In the genomic region with DNA sequence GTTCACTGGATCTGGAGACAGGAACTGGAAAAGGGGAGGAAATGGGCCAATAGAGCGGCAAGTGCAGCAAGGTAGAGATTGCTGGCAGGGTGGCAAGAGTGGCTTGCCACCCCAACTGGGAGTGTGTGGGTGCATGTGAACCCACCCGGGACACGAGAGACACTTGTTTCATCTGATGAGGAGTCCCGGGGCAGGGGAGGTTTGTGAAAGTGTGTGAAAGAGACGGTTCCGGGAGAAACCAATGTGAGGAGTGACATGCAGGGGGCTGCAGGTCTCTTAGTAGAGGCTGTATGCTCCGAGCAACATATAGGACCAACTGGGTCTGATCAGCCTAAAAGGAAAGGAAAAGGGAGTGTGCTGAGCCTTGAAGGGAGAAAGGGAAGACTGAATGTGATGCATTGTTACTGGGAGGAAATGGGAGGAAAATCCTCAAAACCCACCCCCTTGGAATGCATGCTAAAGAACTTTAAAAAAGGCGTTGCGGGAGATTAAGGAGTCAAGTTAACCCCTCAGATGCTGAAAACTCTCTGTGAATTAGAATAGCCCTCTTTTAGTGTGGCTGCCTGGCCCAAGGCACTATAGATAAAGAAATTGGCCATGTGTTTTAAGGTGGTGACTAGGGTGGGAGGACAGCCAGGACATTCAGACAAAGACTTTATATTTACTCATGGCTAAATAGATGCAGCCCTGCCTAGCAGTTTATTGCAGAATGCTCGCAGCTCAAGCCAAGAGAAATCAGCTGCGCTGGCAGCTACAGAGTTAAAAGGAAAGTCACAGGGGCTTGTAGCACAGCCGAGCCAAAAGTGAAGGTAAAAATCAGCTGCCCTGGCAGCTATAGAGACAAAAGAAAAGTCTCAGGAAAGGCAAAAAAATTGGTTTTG, we compare ENCODE assay signal across 9 cellular contexts. TPM values are rescaled to one million over a fixed set of nuclear protein-coding genes. Genes with fewer than 3 reads are reported as not detected.
DNase-seq lines count a peak whose midpoint lies in the region; ATAC-seq, FAIRE-seq and TF ChIP-seq lines count a peak whose summit lies in the region.
"Had no signal": no experiment of that assay in that cellular context is flagged by ENCODE, and none has a peak within 500 bp of the region (broad histone marks: within the 10 kb centered on the region; RNA-seq: fewer than 3 reads in every experiment).

No MANE protein-coding gene starts in this region.

- H3K27me3 ChIP-seq in Karpas-422 (ENCODE audit: low read length) (no peaks in the 10 kb centered on the region), neutrophil (no peaks in the 10 kb centered on the region)
- H3K27me3 ChIP-seq: pancreas had no signal

- FAIRE-seq in frontal cortex (lab: Jason Lieb, UNC): no peak
- FAIRE-seq: pancreas had no signal

- H3K4me3 ChIP-seq in Karpas-422 (ENCODE audit: low read length): peak overlapping the region; percentile 32; the same call in 1 of the 2 replicates
- H3K4me3 ChIP-seq in neutrophil (ENCODE audit: low read depth in 1 of 2, low read length in 1 of 2): peak overlapping the region; percentile 28 to 47

- TF ChIP-seq CTCF in neutrophil (IDR thresholded peaks at IDR 0.05): no peak

- H3K9ac ChIP-seq in Karpas-422 (ENCODE audit: low read length): peak overlapping the region; percentile 53

- no peak for TF ChIP-seq POLR2A in erythroblast (IDR thresholded peaks at IDR 0.05; ENCODE audit: low read length)

- H3K4me2 ChIP-seq in Karpas-422 (ENCODE audit: low read depth, low read length, poor library complexity, severe bottlenecking): peak overlapping the region; percentile 52

- peak overlapping the region; percentile 90 for H2AFZ ChIP-seq in Karpas-422 (ENCODE audit: low read length)

- H4K20me1 ChIP-seq in Karpas-422 (ENCODE audit: insufficient read depth, low read depth, low read length): no peaks in the 10 kb centered on the region

- H3K36me3 ChIP-seq in Karpas-422 (ENCODE audit: insufficient read depth, low read length) (no peaks in the 10 kb centered on the region), neutrophil (no peaks in the 10 kb centered on the region)
- H3K36me3 ChIP-seq: pancreas had no signal

- H3K4me1 ChIP-seq in Karpas-422 (ENCODE audit: low read length) (peaks cover 20% of the 10 kb centered on the region), neutrophil (ENCODE audit: control insufficient read depth in 1 of 2, insufficient read depth in 1 of 2, low read depth in 1 of 2, low read length in 1 of 2) (peaks cover 9 to 16% of the 10 kb centered on the region in 2 experiments)
- H3K4me1 ChIP-seq: pancreas had no signal

- H3K9me3 ChIP-seq in Karpas-422 (ENCODE audit: low read length) (no peaks in the 10 kb centered on the region), neutrophil (no peaks in the 10 kb centered on the region)
- H3K9me3 ChIP-seq: pancreas had no signal

- ATAC-seq in GM18517 (IDR thresholded peaks at IDR 0.05; ENCODE audit: unreplicated experiment): peak; percentile 55

- H3K9me2 ChIP-seq in Karpas-422 (replicated peaks; ENCODE audit: insufficient read depth, low read length): no peaks in the 10 kb centered on the region

- no peak overlapping the region for H3K27ac ChIP-seq in Karpas-422 (ENCODE audit: low read length)
- no peak overlapping the region for H3K27ac ChIP-seq in neutrophil
- H3K27ac ChIP-seq: pancreas had no signal

- H3K79me2 ChIP-seq in Karpas-422 (ENCODE audit: low read length): no peaks in the 10 kb centered on the region

- DNase-seq in Karpas-422: no peak
- DNase-seq in erythroblast (lab: John Stamatoyannopoulos, UW): peak; percentile 5 to 48
- no peak for DNase-seq in cerebellar nuclear complex (lab: John Stamatoyannopoulos, UW)
- DNase-seq in NCI-H1105 treated with DMSO at 0.1 percent for 48 hours (lab: John Stamatoyannopoulos, UW): no peak
- DNase-seq in NK-92 (lab: John Stamatoyannopoulos, UW; ENCODE audit: unreplicated experiment): no peak
- no peak for DNase-seq in frontal cortex (ENCODE audit: low spot score in 2 of 2)

RNA-seq across cellular contexts. Expression of a gene that starts 9.1 kb away (rescaled TPM):
- 1.1 TPM in 1 of 2 replicates, not detected in the other for total RNA-seq in Karpas-422 (2014; rRNA removed; shearing (Covaris generic); ENCODE audit: low replicate concordance)
- 0.41 TPM for total RNA-seq in frontal cortex

RNA-seq across cellular contexts. Expression of a gene that starts 29.8 kb away (rescaled TPM):
- not detected in 2 replicates for total RNA-seq in Karpas-422 (2014; rRNA removed; shearing (Covaris generic); ENCODE audit: low replicate concordance)
- 49.7 TPM for total RNA-seq in frontal cortex

Comparison
In these comparisons a context has a peak if more than half of its experiments do, and no peak if none do; other contexts are left out.
1. DNase-seq: peak in erythroblast (2 of 2); none in Karpas-422 (single experiment), cerebellar nuclear complex (0 of 2), NCI-H1105 treated with DMSO at 0.1 percent for 48 hours (single experiment), NK-92 (single experiment) and frontal cortex (0 of 2).
2. RNA of a gene that starts 29.8 kb away (total RNA-seq): 49.7 TPM in frontal cortex (single experiment); not detected in Karpas-422; every median in the first group is over 10 times any median in the second.